Comparison of ENCODE assay signal across 8 cellular contexts in the genomic region with DNA sequence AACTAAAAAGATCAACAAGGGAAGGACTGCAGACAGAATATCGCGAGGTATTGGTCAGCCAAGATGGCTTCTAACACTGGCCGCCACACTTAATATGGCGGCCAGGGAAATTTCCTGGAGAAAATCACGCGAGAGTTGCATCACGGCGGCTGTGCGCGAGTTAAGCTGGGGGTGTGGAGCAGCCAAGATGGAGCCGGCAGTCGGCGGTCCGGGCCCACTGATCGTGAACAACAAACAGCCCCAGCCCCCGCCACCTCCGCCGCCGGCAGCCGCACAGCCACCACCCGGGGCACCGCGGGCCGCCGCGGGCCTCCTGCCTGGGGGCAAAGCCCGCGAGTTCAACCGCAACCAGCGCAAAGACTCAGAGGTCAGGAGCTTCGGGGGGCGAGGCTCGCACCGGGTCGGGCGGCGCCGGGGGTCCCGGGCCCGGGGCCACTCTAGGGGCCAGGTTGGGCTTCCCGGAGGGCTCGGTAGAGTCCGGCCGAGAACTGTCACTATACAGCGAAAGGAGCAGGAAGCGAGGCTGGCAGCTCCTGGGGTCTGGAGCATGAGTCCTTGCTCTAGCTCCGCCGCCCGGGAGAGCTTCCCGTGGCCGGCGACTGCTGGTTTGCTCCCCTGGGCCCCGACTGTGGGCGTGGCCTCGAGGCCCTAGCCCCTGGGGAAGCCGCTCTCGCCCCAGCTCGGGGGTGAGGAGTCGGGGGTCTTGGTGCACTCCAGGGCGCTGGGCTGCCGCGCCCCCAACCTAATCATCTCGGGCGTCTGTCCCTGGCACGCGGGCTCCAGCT. TPM values are rescaled to one million over a fixed set of nuclear protein-coding genes. Genes with fewer than 3 reads are reported as not detected.
DNase-seq lines count a peak whose midpoint lies in the region; ATAC-seq and TF ChIP-seq lines count a peak whose summit lies in the region.

A gene with protein sequence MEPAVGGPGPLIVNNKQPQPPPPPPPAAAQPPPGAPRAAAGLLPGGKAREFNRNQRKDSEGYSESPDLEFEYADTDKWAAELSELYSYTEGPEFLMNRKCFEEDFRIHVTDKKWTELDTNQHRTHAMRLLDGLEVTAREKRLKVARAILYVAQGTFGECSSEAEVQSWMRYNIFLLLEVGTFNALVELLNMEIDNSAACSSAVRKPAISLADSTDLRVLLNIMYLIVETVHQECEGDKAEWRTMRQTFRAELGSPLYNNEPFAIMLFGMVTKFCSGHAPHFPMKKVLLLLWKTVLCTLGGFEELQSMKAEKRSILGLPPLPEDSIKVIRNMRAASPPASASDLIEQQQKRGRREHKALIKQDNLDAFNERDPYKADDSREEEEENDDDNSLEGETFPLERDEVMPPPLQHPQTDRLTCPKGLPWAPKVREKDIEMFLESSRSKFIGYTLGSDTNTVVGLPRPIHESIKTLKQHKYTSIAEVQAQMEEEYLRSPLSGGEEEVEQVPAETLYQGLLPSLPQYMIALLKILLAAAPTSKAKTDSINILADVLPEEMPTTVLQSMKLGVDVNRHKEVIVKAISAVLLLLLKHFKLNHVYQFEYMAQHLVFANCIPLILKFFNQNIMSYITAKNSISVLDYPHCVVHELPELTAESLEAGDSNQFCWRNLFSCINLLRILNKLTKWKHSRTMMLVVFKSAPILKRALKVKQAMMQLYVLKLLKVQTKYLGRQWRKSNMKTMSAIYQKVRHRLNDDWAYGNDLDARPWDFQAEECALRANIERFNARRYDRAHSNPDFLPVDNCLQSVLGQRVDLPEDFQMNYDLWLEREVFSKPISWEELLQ (plus strand): TSS at position 174 of the 785 bp plus-strand sequence. CDS start 14 bp downstream, at position 188.

- H3K9me3 ChIP-seq in ovary (no peaks in the 10 kb centered on the region), thyroid gland (no peaks in the 10 kb centered on the region)

- TF ChIP-seq EP300 in ovary (IDR thresholded peaks at IDR 0.05): no peak

- no peaks in the 10 kb centered on the region for H3K9me3 Mint-ChIP-seq in activated naive CD8-positive, alpha-beta T cell (ENCODE audit: low read depth)

- WGBS in ovary, 3 donors: 1% methylated on average over 54 to 66 of the region's 66 CpGs
- WGBS in thyroid gland, 2 donors: 0% methylated on average over 23 to 30 of the region's 66 CpGs

- peak within 1 kb of the TSS; percentile 88 for H3K4me3 Mint-ChIP-seq in activated naive CD8-positive, alpha-beta T cell

- peaks cover 47% of the 10 kb centered on the region for H3K4me1 Mint-ChIP-seq in activated naive CD8-positive, alpha-beta T cell (ENCODE audit: low read depth)

- intact Hi-C loops in head of caudate nucleus (cut with DNase I) (no loop called here), ovary (cut with DNase I) (no loop called here), thyroid gland (cut with DNase I) (loop anchor here (10.0 kb wide), 1 partner anchor 370 kb away; a partner anchor contains a TSS)

- H3K27ac ChIP-seq in ovary: peak within 1 kb of the TSS; percentile 53 to 84
- H3K27ac ChIP-seq in thyroid gland: peak within 1 kb of the TSS; percentile 29 to 90 (median 81)

- peak within 1 kb of the TSS; percentile 89 for H3K27ac Mint-ChIP-seq in activated naive CD8-positive, alpha-beta T cell

- DNase-seq in NCI-H1105 (lab: John Stamatoyannopoulos, UW): peak; percentile 89
- peak; percentile 94 for DNase-seq in SKM-1 treated with dmso at 0.1 percent for 144 hours (lab: John Stamatoyannopoulos, UW; ENCODE audit: unreplicated experiment)
- peak; percentile 83 to 96 (median 90) for DNase-seq in head of caudate nucleus
- DNase-seq in ovary: peak; percentile 92 to 94 (median 94)
- peak; percentile 91 to 93 for DNase-seq in thyroid gland

- peak; percentile 89 for ATAC-seq in HG02610 (IDR thresholded peaks at IDR 0.05; ENCODE audit: unreplicated experiment)

- H3K4me3 ChIP-seq in GM08714 (ENCODE audit: low read length): peak within 1 kb of the TSS; percentile 87
- H3K4me3 ChIP-seq in ovary: peak within 1 kb of the TSS; percentile 80
- H3K4me3 ChIP-seq in thyroid gland (replicated peaks in 1 of 3): peak within 1 kb of the TSS; percentile 52 to 99 (median 68)

- TF ChIP-seq CTCF in ovary (IDR thresholded peaks at IDR 0.05): no peak
- TF ChIP-seq CTCF in thyroid gland (IDR thresholded peaks at IDR 0.05): no peak

- peaks cover 7% of the 10 kb centered on the region for H3K36me3 Mint-ChIP-seq in activated naive CD8-positive, alpha-beta T cell

- no peaks in the 10 kb centered on the region for H3K27me3 ChIP-seq in ovary
- no peaks in the 10 kb centered on the region for H3K27me3 ChIP-seq in thyroid gland

- H3K27me3 Mint-ChIP-seq in activated naive CD8-positive, alpha-beta T cell: no peaks in the 10 kb centered on the region

- TF ChIP-seq POLR2A in ovary (IDR thresholded peaks at IDR 0.05) (no peak), thyroid gland (IDR thresholded peaks at IDR 0.05) (peak; percentile 7 to 79)

- H3K4me1 ChIP-seq in ovary (ENCODE audit: insufficient read depth) (peaks cover 5% of the 10 kb centered on the region), thyroid gland (peaks cover 13% of the 10 kb centered on the region in 2 donors)

- no peaks in the 10 kb centered on the region for H3K36me3 ChIP-seq in ovary
- peaks cover 16% of the 10 kb centered on the region in 2 donors for H3K36me3 ChIP-seq in thyroid gland

RNA-seq across cellular contexts. Expression of the gene that starts here (rescaled TPM):
- total RNA-seq in ovary: 10 to 100 TPM; 35.1 to 46.7 (median 45.5) TPM
- 10 to 100 TPM; 21.6 to 27.4 TPM for polyA plus RNA-seq in ovary
- total RNA-seq in thyroid gland: 10 to 100 TPM; 36.2 to 63.4 (median 45.2) TPM

Comparison
In these comparisons a context has a peak if more than half of its experiments do, and no peak if none do; other contexts are left out.
1. Peak in every context shown above with its lines: DNase-seq, ATAC-seq, H3K4me3 ChIP-seq and H3K27ac ChIP-seq.